Comparison of ENCODE assay signal across 21 cellular contexts in genomic region chr5:138649316-138649720, GRCh38.
DNase-seq lines count a peak whose midpoint lies in the region; ATAC-seq and TF ChIP-seq lines count a peak whose summit lies in the region.
"Had no signal": no experiment of that assay in that cellular context is flagged by ENCODE, and none has a peak within 500 bp of the region (broad histone marks: within the 10 kb centered on the region; RNA-seq: fewer than 3 reads in every experiment).

No MANE protein-coding gene starts in this region.

- H3F3A ChIP-seq in DOHH2 (ENCODE audit: control insufficient read depth, insufficient read depth): peaks cover 5% of the 10 kb centered on the region
- H3F3A ChIP-seq in neural cell (ENCODE audit: insufficient read depth, low read length, poor library complexity, severe bottlenecking): peaks cover 4% of the 10 kb centered on the region

- no peak for TF ChIP-seq RAD21 in neural cell (conservative IDR thresholded peaks at IDR 0.05)

- DNase-seq in activated B cell treated with CpG ODN at 0.5 μM for 24 hours: no peak
- DNase-seq in CD8-positive, alpha-beta memory T cell: no peak
- no peak for DNase-seq in activated CD4-positive, alpha-beta memory T cell treated with anti-CD3 and anti-CD28 coated beads for 36 hours
- DNase-seq in DMS114 treated with DMSO at 0.1 percent for 48 hours (lab: John Stamatoyannopoulos, UW; ENCODE audit: unreplicated experiment): no peak
- DNase-seq in esophagus squamous epithelium (lab: John Stamatoyannopoulos, UW): no peak
- DNase-seq: activated CD4-positive, alpha-beta T cell treated with anti-CD3 and anti-CD28 coated beads, Interleukin-2, amount 10 ng/mL, durations not matched to agents 24 days and 14 days; effector memory CD8-positive, alpha-beta T cell; mammary epithelial cell; MG63; NCI-H1930; right lobe of liver; SHP77; T-helper 2 cell; upper lobe of left lung had no signal

- TF ChIP-seq CTCF in DOHH2 (IDR thresholded peaks at IDR 0.05; ENCODE audit: low read depth, low read length, poor library complexity, severe bottlenecking): no peak
- no peak for TF ChIP-seq CTCF in activated B cell treated with CpG ODN at 0.5 μM for 24 hours (IDR thresholded peaks at IDR 0.05)
- no peak for TF ChIP-seq CTCF in neural cell (IDR thresholded peaks at IDR 0.05; ENCODE audit: poor library complexity, severe bottlenecking)
- no peak for TF ChIP-seq CTCF in esophagus squamous epithelium (IDR thresholded peaks at IDR 0.05)

- H3K4me1 Mint-ChIP-seq in activated B cell treated with CpG ODN at 0.5 μM for 24 hours: peaks cover 31% of the 10 kb centered on the region
- peaks cover 10 to 14% (median 14%) of the 10 kb centered on the region in 3 donors for H3K4me1 Mint-ChIP-seq in CD8-positive, alpha-beta memory T cell
- H3K4me1 Mint-ChIP-seq in activated CD4-positive, alpha-beta memory T cell treated with anti-CD3 and anti-CD28 coated beads for 36 hours (ENCODE audit: low read depth): peaks cover 12% of the 10 kb centered on the region

- no peak overlapping the region for H2AFZ ChIP-seq in neural cell (ENCODE audit: low read depth, low read length)

- peak overlapping the region; percentile 66 for H3K27ac ChIP-seq in DOHH2 (ENCODE audit: low read depth, low read length)
- peak overlapping the region; percentile 36 for H3K27ac ChIP-seq in neural cell (ENCODE audit: low read length)
- no peak overlapping the region for H3K27ac ChIP-seq in CD8-positive, alpha-beta memory T cell (ENCODE audit: low read depth, low read length)
- H3K27ac ChIP-seq in esophagus squamous epithelium: no peak overlapping the region
- H3K27ac ChIP-seq: cardiac muscle cell, right lobe of liver, upper lobe of left lung had no signal

- H3K4me2 ChIP-seq in DOHH2 (ENCODE audit: low read length) (peak overlapping the region; percentile 74), neural cell (ENCODE audit: low read length) (no peak overlapping the region)

- no peaks in the 10 kb centered on the region for H3K9me3 ChIP-seq in DOHH2 (ENCODE audit: control insufficient read depth, insufficient read depth, low read length)
- H3K9me3 ChIP-seq in neural cell (ENCODE audit: low read length): no peaks in the 10 kb centered on the region
- H3K9me3 ChIP-seq in CD8-positive, alpha-beta memory T cell (ENCODE audit: low read length): no peaks in the 10 kb centered on the region
- no peaks in the 10 kb centered on the region for H3K9me3 ChIP-seq in esophagus squamous epithelium
- H3K9me3 ChIP-seq: MG63, right lobe of liver, upper lobe of left lung had no signal

- H3K36me3 ChIP-seq in DOHH2 (ENCODE audit: control insufficient read depth, low read length): no peaks in the 10 kb centered on the region
- H3K36me3 ChIP-seq in neural cell (ENCODE audit: insufficient read depth, low read length): no peaks in the 10 kb centered on the region
- H3K36me3 ChIP-seq in CD8-positive, alpha-beta memory T cell (ENCODE audit: insufficient read depth, low read length): no peaks in the 10 kb centered on the region
- H3K36me3 ChIP-seq in esophagus squamous epithelium: no peaks in the 10 kb centered on the region
- H3K36me3 ChIP-seq: cardiac muscle cell, MG63, right lobe of liver, upper lobe of left lung had no signal

- H3K79me2 ChIP-seq in DOHH2 (ENCODE audit: control insufficient read depth, low read length) (no peaks in the 10 kb centered on the region), neural cell (replicated peaks; ENCODE audit: insufficient read depth, low read length) (no peaks in the 10 kb centered on the region)

- WGBS in esophagus squamous epithelium, 2 donors: 64 to 90% methylated on average over 6 of the region's 9 CpGs

- H3K27me3 ChIP-seq in DOHH2 (ENCODE audit: control insufficient read depth, low read length): peaks cover 8% of the 10 kb centered on the region
- no peaks in the 10 kb centered on the region for H3K27me3 ChIP-seq in neural cell (ENCODE audit: insufficient read depth, low read depth, low read length)
- peaks cover 85% of the 10 kb centered on the region for H3K27me3 ChIP-seq in CD8-positive, alpha-beta memory T cell (ENCODE audit: insufficient read depth, low read length, poor library complexity, severe bottlenecking)
- H3K27me3 ChIP-seq in esophagus squamous epithelium: peaks cover 0 to 36% (median 0%) of the 10 kb centered on the region in 4 donors
- H3K27me3 ChIP-seq: cardiac muscle cell, MG63, right lobe of liver, upper lobe of left lung had no signal

- H3K4me3 Mint-ChIP-seq in activated B cell treated with CpG ODN at 0.5 μM for 24 hours: no peak overlapping the region
- H3K4me3 Mint-ChIP-seq in CD8-positive, alpha-beta memory T cell: no peak overlapping the region
- H3K4me3 Mint-ChIP-seq in activated CD4-positive, alpha-beta memory T cell treated with anti-CD3 and anti-CD28 coated beads for 36 hours: no peak overlapping the region
- H3K4me3 Mint-ChIP-seq: activated CD4-positive, alpha-beta T cell treated with anti-CD3 and anti-CD28 coated beads, Interleukin-2, amount 10 ng/mL, durations not matched to agents 24 days and 14 days; activated naive CD8-positive, alpha-beta T cell; effector memory CD8-positive, alpha-beta T cell; neural crest cell had no signal

- CTCF ChIA-PET in activated B cell treated with CpG ODN at 0.5 μM for 24 hours (lab: Charles Lee): no interaction called here
- CTCF ChIA-PET in CD8-positive, alpha-beta memory T cell (lab: Charles Lee): no interaction called here
- CTCF ChIA-PET in activated CD4-positive, alpha-beta memory T cell treated with anti-CD3 and anti-CD28 coated beads for 36 hours (lab: Charles Lee): interaction anchor here (0.5 to 1.8 kb wide), 3 partner anchors 8 to 1979 kb away, joined by 3 to 6 read pairs (median 3); no protein-coding TSS in a partner anchor

- H3K9ac ChIP-seq in neural cell (ENCODE audit: low read length): no peak overlapping the region

- H3K9me2 ChIP-seq in DOHH2 (replicated peaks; ENCODE audit: control insufficient read depth, low read length) (no peaks in the 10 kb centered on the region), neural cell (ENCODE audit: insufficient read depth, low read length) (no peaks in the 10 kb centered on the region)

- H3K4me3 ChIP-seq in DOHH2 (ENCODE audit: low read length) (peak overlapping the region; percentile 52), neural cell (ENCODE audit: low read length) (no peak overlapping the region), esophagus squamous epithelium (no peak overlapping the region)
- H3K4me3 ChIP-seq in CD8-positive, alpha-beta memory T cell (ENCODE audit: low read length): no peak overlapping the region
- H3K4me3 ChIP-seq: cardiac muscle cell, MG63, right lobe of liver, upper lobe of left lung had no signal

- H3K4me1 ChIP-seq in DOHH2 (ENCODE audit: control insufficient read depth, low read length): peaks cover 42% of the 10 kb centered on the region
- H3K4me1 ChIP-seq in CD8-positive, alpha-beta memory T cell (ENCODE audit: insufficient read depth, low read length): peaks cover 8% of the 10 kb centered on the region
- peaks cover 0 to 28% (median 0%) of the 10 kb centered on the region in 3 donors for H3K4me1 ChIP-seq in esophagus squamous epithelium
- H3K4me1 ChIP-seq: right lobe of liver, upper lobe of left lung had no signal

- TF ChIP-seq POLR2A in esophagus squamous epithelium (IDR thresholded peaks at IDR 0.05): no peak

- no peaks in the 10 kb centered on the region for H3K9me3 Mint-ChIP-seq in activated B cell treated with CpG ODN at 0.5 μM for 24 hours
- H3K9me3 Mint-ChIP-seq in CD8-positive, alpha-beta memory T cell: peaks cover 0 to 2% (median 0%) of the 10 kb centered on the region in 5 donors
- no peaks in the 10 kb centered on the region for H3K9me3 Mint-ChIP-seq in activated CD4-positive, alpha-beta memory T cell treated with anti-CD3 and anti-CD28 coated beads for 36 hours
- H3K9me3 Mint-ChIP-seq: activated CD4-positive, alpha-beta T cell treated with anti-CD3 and anti-CD28 coated beads, Interleukin-2, amount 10 ng/mL, durations not matched to agents 24 days and 14 days; effector memory CD8-positive, alpha-beta T cell; neural crest cell had no signal

- intact Hi-C loops in activated B cell treated with CpG ODN at 0.5 μM for 24 hours (cut with micrococcal nuclease) (no loop called here), esophagus squamous epithelium (cut with DNase I) (loop anchor here (10.0 kb wide), 1 partner anchor 615 kb away; no protein-coding TSS in a partner anchor)
- intact Hi-C loops in activated CD4-positive, alpha-beta memory T cell treated with anti-CD3 and anti-CD28 coated beads for 36 hours (cut with micrococcal nuclease): no loop called here

- no peak overlapping the region for H3K27ac Mint-ChIP-seq in activated B cell treated with CpG ODN at 0.5 μM for 24 hours
- H3K27ac Mint-ChIP-seq in CD8-positive, alpha-beta memory T cell: no peak overlapping the region
- no peak overlapping the region for H3K27ac Mint-ChIP-seq in activated CD4-positive, alpha-beta memory T cell treated with anti-CD3 and anti-CD28 coated beads for 36 hours
- H3K27ac Mint-ChIP-seq: activated CD4-positive, alpha-beta T cell treated with anti-CD3 and anti-CD28 coated beads, Interleukin-2, amount 10 ng/mL, durations not matched to agents 24 days and 14 days; activated naive CD8-positive, alpha-beta T cell; B cell; effector memory CD8-positive, alpha-beta T cell had no signal

- H3K36me3 Mint-ChIP-seq in activated B cell treated with CpG ODN at 0.5 μM for 24 hours (ENCODE audit: low read depth): no peaks in the 10 kb centered on the region
- H3K36me3 Mint-ChIP-seq in CD8-positive, alpha-beta memory T cell: no peaks in the 10 kb centered on the region
- H3K36me3 Mint-ChIP-seq in activated CD4-positive, alpha-beta memory T cell treated with anti-CD3 and anti-CD28 coated beads for 36 hours: no peaks in the 10 kb centered on the region
- H3K36me3 Mint-ChIP-seq: activated naive CD8-positive, alpha-beta T cell had no signal

- ATAC-seq in HG02870 (IDR thresholded peaks at IDR 0.05; ENCODE audit: unreplicated experiment) (peak; percentile 65), activated B cell treated with CpG ODN at 0.5 μM for 24 hours (ENCODE audit: low read depth) (peak; percentile 41)
- ATAC-seq: effector memory CD8-positive, alpha-beta T cell had no signal

- H4K20me1 ChIP-seq in DOHH2 (ENCODE audit: control insufficient read depth, insufficient read depth, low read depth, low read length) (no peaks in the 10 kb centered on the region), neural cell (ENCODE audit: insufficient read depth) (no peaks in the 10 kb centered on the region)

- TF ChIP-seq EP300 in neural cell (conservative IDR thresholded peaks at IDR 0.05; ENCODE audit: poor library complexity, severe bottlenecking): no peak

- peaks cover 26% of the 10 kb centered on the region for H3K27me3 Mint-ChIP-seq in activated B cell treated with CpG ODN at 0.5 μM for 24 hours
- H3K27me3 Mint-ChIP-seq in CD8-positive, alpha-beta memory T cell: peaks cover 68 to 94% of the 10 kb centered on the region in 2 donors
- H3K27me3 Mint-ChIP-seq in activated CD4-positive, alpha-beta memory T cell treated with anti-CD3 and anti-CD28 coated beads for 36 hours: peaks cover 77% of the 10 kb centered on the region

- POLR2A ChIA-PET in activated B cell treated with CpG ODN at 0.5 μM for 24 hours (lab: Charles Lee): interaction anchor here (0.7 kb wide), 1 partner anchor 14 kb away, joined by 4 read pairs; no protein-coding TSS in a partner anchor
- POLR2A ChIA-PET in CD8-positive, alpha-beta memory T cell (lab: Charles Lee): no interaction called here
- POLR2A ChIA-PET in activated CD4-positive, alpha-beta memory T cell treated with anti-CD3 and anti-CD28 coated beads for 36 hours (lab: Charles Lee): no interaction called here

Comparison
In these comparisons a context has a peak if more than half of its experiments do, and no peak if none do; other contexts are left out.
1. H3K27ac ChIP-seq: peak in DOHH2 (single experiment) and neural cell (single experiment); none in CD8-positive, alpha-beta memory T cell (single experiment) and esophagus squamous epithelium (0 of 4).